ENCODE assay signal across 8 cellular contexts in genomic region chr20:59455392-59456341, GRCh38.
DNase-seq lines count a peak whose midpoint lies in the region; ATAC-seq and TF ChIP-seq lines count a peak whose summit lies in the region.

No MANE protein-coding gene starts in this region.

- H3K79me2 ChIP-seq in OCI-LY3 (ENCODE audit: low read length) = no peaks in the 10 kb centered on the region

- DNase-seq in NCI-H526 (lab: John Stamatoyannopoulos, UW) = peak; percentile 22 to 46
- DNase-seq in NCI-H526 treated with DMSO at 0.1 percent for 48 hours (lab: John Stamatoyannopoulos, UW) = no peak
- DNase-seq in fibroblast of mammary gland (ENCODE audit: low read depth) = peak; percentile 4
- DNase-seq in occipital lobe (lab: John Stamatoyannopoulos, UW) = peak; percentile 2
- DNase-seq in effector CD4-positive, alpha-beta T cell = no peak
- DNase-seq in activated T-helper 2 cell treated with anti-CD3 and anti-CD28 coated beads, Interferon-gamma antibody, Interleukin-2, Interleukin-4, amounts not matched to agents 10 μg/mL and 5 μg/mL and 100 μg/mL, durations not matched to agents 14 hours and 24 hours and 36 hours (ENCODE audit: low spot score) = no peak

- no peak overlapping the region for H3K4me3 Mint-ChIP-seq in activated T-helper 2 cell treated with anti-CD3 and anti-CD28 coated beads, Interferon-gamma antibody, Interleukin-2, Interleukin-4, amounts not matched to agents 10 μg/mL and 5 μg/mL and 100 μg/mL, durations not matched to agents 14 hours and 24 hours and 36 hours (ENCODE audit: low read depth)

- H4K20me1 ChIP-seq in OCI-LY3 (ENCODE audit: insufficient read depth, low read length) = no peaks in the 10 kb centered on the region

- H3K27me3 ChIP-seq in OCI-LY3 (ENCODE audit: low read depth, low read length) = peaks cover 54% of the 10 kb centered on the region

- H3K27me3 Mint-ChIP-seq in activated T-helper 2 cell treated with anti-CD3 and anti-CD28 coated beads, Interferon-gamma antibody, Interleukin-2, Interleukin-4, amounts not matched to agents 10 μg/mL and 5 μg/mL and 100 μg/mL, durations not matched to agents 14 hours and 24 hours and 36 hours (ENCODE audit: low read depth) = peaks cover 7% of the 10 kb centered on the region

- no peaks in the 10 kb centered on the region for H3K36me3 ChIP-seq in OCI-LY3 (replicated peaks; ENCODE audit: low read depth, low read length)

- no peak overlapping the region; the same call in 1 of the 2 replicates for H2AFZ ChIP-seq in OCI-LY3 (ENCODE audit: low read depth, low read length)

- no peaks in the 10 kb centered on the region for H3K9me3 ChIP-seq in OCI-LY3 (ENCODE audit: insufficient read depth, low read length)

- H3K9me3 Mint-ChIP-seq in activated T-helper 2 cell treated with anti-CD3 and anti-CD28 coated beads, Interferon-gamma antibody, Interleukin-2, Interleukin-4, amounts not matched to agents 10 μg/mL and 5 μg/mL and 100 μg/mL, durations not matched to agents 14 hours and 24 hours and 36 hours = no peaks in the 10 kb centered on the region

- intact Hi-C loops in activated T-helper 2 cell treated with anti-CD3 and anti-CD28 coated beads, Interferon-gamma antibody, Interleukin-2, Interleukin-4, amounts not matched to agents 10 μg/mL and 5 μg/mL and 100 μg/mL, durations not matched to agents 14 hours and 24 hours and 36 hours (cut with micrococcal nuclease) = no loop called here

- TF ChIP-seq CTCF in OCI-LY3 (IDR thresholded peaks at IDR 0.05; ENCODE audit: low read depth, low read length) (peak; percentile 93), fibroblast of mammary gland (conservative IDR thresholded peaks at IDR 0.05; ENCODE audit: control insufficient read depth, insufficient read depth, low read depth, low read length) (peak; percentile 43)

- no peaks in the 10 kb centered on the region for H3K4me1 Mint-ChIP-seq in activated T-helper 2 cell treated with anti-CD3 and anti-CD28 coated beads, Interferon-gamma antibody, Interleukin-2, Interleukin-4, amounts not matched to agents 10 μg/mL and 5 μg/mL and 100 μg/mL, durations not matched to agents 14 hours and 24 hours and 36 hours (ENCODE audit: low read depth)

- no peak overlapping the region for H3K9ac ChIP-seq in OCI-LY3 (ENCODE audit: low read length)

- H3K4me3 ChIP-seq in OCI-LY3 (ENCODE audit: low read length) (no peak overlapping the region), fibroblast of mammary gland (ENCODE audit: control insufficient read depth, low read depth, low read length) (no peak overlapping the region)

- no peak overlapping the region for H3K27ac Mint-ChIP-seq in activated T-helper 2 cell treated with anti-CD3 and anti-CD28 coated beads, Interferon-gamma antibody, Interleukin-2, Interleukin-4, amounts not matched to agents 10 μg/mL and 5 μg/mL and 100 μg/mL, durations not matched to agents 14 hours and 24 hours and 36 hours

- no peak overlapping the region for H3K27ac ChIP-seq in OCI-LY3 (ENCODE audit: low read length)

- no peak for ATAC-seq in GM18858 (IDR thresholded peaks at IDR 0.05; ENCODE audit: unreplicated experiment)

- no peak overlapping the region for H3K4me2 ChIP-seq in OCI-LY3 (ENCODE audit: low read length)

- H3K4me1 ChIP-seq in OCI-LY3 (ENCODE audit: low read length) = peaks cover 7% of the 10 kb centered on the region

- H3K36me3 Mint-ChIP-seq in activated T-helper 2 cell treated with anti-CD3 and anti-CD28 coated beads, Interferon-gamma antibody, Interleukin-2, Interleukin-4, amounts not matched to agents 10 μg/mL and 5 μg/mL and 100 μg/mL, durations not matched to agents 14 hours and 24 hours and 36 hours (ENCODE audit: low read depth) = no peaks in the 10 kb centered on the region

Comparison
In these comparisons a context has a peak if more than half of its experiments do, and no peak if none do; other contexts are left out.
1. DNase-seq: peak in NCI-H526 (2 of 2), fibroblast of mammary gland (single experiment) and occipital lobe (single experiment); none in NCI-H526 treated with DMSO at 0.1 percent for 48 hours (single experiment), effector CD4-positive, alpha-beta T cell (single experiment) and activated T-helper 2 cell treated with anti-CD3 and anti-CD28 coated beads, Interferon-gamma antibody, Interleukin-2, Interleukin-4, amounts not matched to agents 10 μg/mL and 5 μg/mL and 100 μg/mL, durations not matched to agents 14 hours and 24 hours and 36 hours (single experiment).